ENCODE assay signal across 8 cellular contexts in the genomic region with DNA sequence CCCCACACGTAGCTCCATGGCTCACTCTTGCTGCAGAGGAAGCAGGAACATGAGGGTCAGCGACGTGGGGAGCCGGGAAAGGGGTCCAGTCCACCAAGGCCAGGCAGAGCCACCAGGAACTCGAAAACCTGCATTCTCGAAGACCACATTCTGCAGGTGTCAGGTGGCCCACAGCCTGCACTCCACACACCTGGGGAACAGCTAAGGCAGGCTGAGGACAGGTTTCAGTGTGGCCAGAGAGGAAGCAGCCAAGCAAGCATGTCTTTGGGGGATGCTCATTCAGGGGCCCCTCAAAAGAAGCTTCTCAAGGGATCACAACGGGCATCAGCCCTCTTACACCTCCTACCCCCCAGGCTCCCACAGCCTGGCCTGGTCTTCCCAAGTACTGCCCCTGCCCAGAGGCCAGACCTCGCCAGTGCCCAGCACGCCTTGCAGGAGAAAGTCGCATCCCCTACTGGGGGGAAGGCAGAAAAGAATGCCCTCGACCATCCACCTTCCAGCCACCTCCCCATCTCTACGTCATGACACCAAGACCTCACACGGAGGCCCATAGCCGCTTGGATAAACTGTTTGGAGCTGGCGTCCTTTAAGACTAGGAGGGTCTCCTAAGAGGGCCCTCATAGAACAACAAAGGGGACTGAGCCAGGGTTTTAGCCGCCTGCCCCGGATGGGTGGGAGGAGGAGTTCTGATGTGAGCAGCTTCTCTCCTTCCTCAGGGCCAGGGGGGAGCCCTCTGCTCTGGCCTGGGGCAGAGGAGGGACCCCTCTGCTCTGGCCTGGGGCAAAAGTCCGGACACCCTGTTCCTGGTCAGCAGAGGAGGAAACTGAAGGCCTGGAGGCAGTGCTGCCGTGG. TPM values are rescaled to one million over a fixed set of nuclear protein-coding genes. Genes with fewer than 3 reads are reported as not detected.
DNase-seq lines count a peak whose midpoint lies in the region; ATAC-seq and TF ChIP-seq lines count a peak whose summit lies in the region.

No MANE protein-coding gene starts in this region.

- intact Hi-C loops in left cardiac atrium (cut with DNase I) (no loop called here), mammary epithelial cell (cut with micrococcal nuclease) (no loop called here)

- in situ Hi-C loops in mammary epithelial cell (cut with MboI; ENCODE audit: low sequenced_read_pairs in 2 of 2) = no loop called here

- TF ChIP-seq CTCF in right atrium auricular region (IDR thresholded peaks at IDR 0.05) (no peak), mammary epithelial cell (conservative IDR thresholded peaks at IDR 0.05 in 1 of 2, IDR thresholded peaks at IDR 0.05 in 1 of 2; ENCODE audit: extremely low read depth in 1 of 2, insufficient read depth in 1 of 2, low read depth in 1 of 2, low read length in 2 of 2) (no peak), mesothelial cell of epicardium (IDR thresholded peaks at IDR 0.05; ENCODE audit: unreplicated experiment) (no peak)

- no peaks in the 10 kb centered on the region for H3K9me3 Mint-ChIP-seq in mesothelial cell of epicardium

- peaks cover 4% of the 10 kb centered on the region for H3K36me3 Mint-ChIP-seq in mesothelial cell of epicardium

- peak overlapping the region; percentile 95 for H3K4me2 ChIP-seq in mammary epithelial cell (ENCODE audit: insufficient read depth, low read depth, low read length)

- no peaks in the 10 kb centered on the region for H4K20me1 ChIP-seq in mammary epithelial cell (ENCODE audit: insufficient read depth, low read length)

- H3K36me3 ChIP-seq in right atrium auricular region = peaks cover 17% of the 10 kb centered on the region
- peaks cover 3% of the 10 kb centered on the region for H3K36me3 ChIP-seq in mammary epithelial cell (ENCODE audit: insufficient read depth, low read length)

- peaks cover 77% of the 10 kb centered on the region for H3K79me2 ChIP-seq in mammary epithelial cell (ENCODE audit: insufficient read depth, low read length)

- H3K27me3 ChIP-seq in right atrium auricular region (no peaks in the 10 kb centered on the region), mammary epithelial cell (ENCODE audit: insufficient read depth, low read length) (no peaks in the 10 kb centered on the region)

- H3K27me3 Mint-ChIP-seq in mesothelial cell of epicardium (ENCODE audit: low read depth) = no peaks in the 10 kb centered on the region

- no peaks in the 10 kb centered on the region for H3K9me3 ChIP-seq in right atrium auricular region
- H3K9me3 ChIP-seq in mammary epithelial cell (replicated peaks; ENCODE audit: insufficient read depth, low read length) = no peaks in the 10 kb centered on the region

- H3K4me1 ChIP-seq in right atrium auricular region (peaks cover 0 to 81% of the 10 kb centered on the region in 2 donors), mammary epithelial cell (ENCODE audit: insufficient read depth, low read length) (peaks cover 74% of the 10 kb centered on the region)

- DNase-seq in right atrium auricular region (ENCODE audit: low spot score) (no peak), left cardiac atrium (no peak), mammary epithelial cell (peak; percentile 47), mesothelial cell of epicardium (ENCODE audit: low spot score in 2 of 2, unreplicated experiment in 2 of 2) (no peak), AG20443 (ENCODE audit: low spot score) (no peak)
- no peak for DNase-seq in activated CD4-positive, CD25-positive, alpha-beta regulatory T cell (lab: John Stamatoyannopoulos, UW)

- peak overlapping the region; percentile 99 for H3K27ac Mint-ChIP-seq in mesothelial cell of epicardium

- ATAC-seq in left cardiac atrium (no peak), HG03439 (IDR thresholded peaks at IDR 0.05; ENCODE audit: unreplicated experiment) (no peak), HG03520 (IDR thresholded peaks at IDR 0.05; ENCODE audit: unreplicated experiment) (no peak)

- 26% methylated on average over 15 of the region's 19 CpGs for WGBS in mammary epithelial cell (ENCODE audit: low coverage, missing lambda C conversion rate)

- H3K9ac ChIP-seq in mammary epithelial cell (ENCODE audit: insufficient read depth, low read length) = peak overlapping the region; percentile 98

- H3K27ac ChIP-seq in right atrium auricular region (peak overlapping the region; percentile 98 to 99), mammary epithelial cell (ENCODE audit: insufficient read depth, low read depth, low read length) (peak overlapping the region; percentile 94)

- peaks cover 59% of the 10 kb centered on the region for H3K4me1 Mint-ChIP-seq in mesothelial cell of epicardium

- H2AFZ ChIP-seq in mammary epithelial cell (ENCODE audit: low read depth, low read length) = no peak overlapping the region

- dilution Hi-C loops in mammary epithelial cell (cut with HindIII; ENCODE audit: low sequenced_read_pairs) = loop anchor here (5.0 kb wide), 2 partner anchors 33 to 107 kb away; no protein-coding TSS in a partner anchor

- CTCF ChIA-PET in mammary epithelial cell (lab: Charles Lee; ENCODE audit: low non-redundant PET) = interaction anchor here (1.0 kb wide), 1 partner anchor 455 kb away, joined by 3 read pairs; no protein-coding TSS in a partner anchor

- peak overlapping the region; percentile 91 for H3K4me3 Mint-ChIP-seq in mesothelial cell of epicardium

- BruUV-seq in mammary epithelial cell (replicated peaks; lab: Mats Ljungman, UMichigan) = no TSS peak

- peak overlapping the region; percentile 81 to 82 for H3K4me3 ChIP-seq in right atrium auricular region
- H3K4me3 ChIP-seq in mammary epithelial cell (replicated peaks in 1 of 3; ENCODE audit: insufficient read depth in 1 of 3, low read depth in 2 of 3, low read length in 3 of 3) = peak overlapping the region; percentile 75 to 92 (median 77)

RNA-seq across cellular contexts. Expression of a gene that starts 2.9 kb away (rescaled TPM):
- total RNA-seq in right atrium auricular region (10 to 100 TPM; 41.8 to 78.8 TPM), left cardiac atrium (10 to 100 TPM; 69.2 to 90.5 TPM), mammary epithelial cell (100 to 1,000 TPM; 156 to 370 TPM), mesothelial cell of epicardium (261 to 264 TPM (median 261 TPM) in 3 replicates)
- polyA plus RNA-seq in mammary epithelial cell = 255 TPM
- polyA minus RNA-seq in mammary epithelial cell = 212 TPM

RNA-seq across cellular contexts. Expression of a gene that starts 41.6 kb away (rescaled TPM):
- total RNA-seq in right atrium auricular region = 10 to 100 TPM; 51.2 to 76.1 TPM
- 10 to 100 TPM; 47.2 to 60.3 TPM for total RNA-seq in left cardiac atrium
- total RNA-seq in mammary epithelial cell = 10 to 100 TPM; 26.2 to 68.5 TPM
- polyA plus RNA-seq in mammary epithelial cell = 41.1 TPM
- polyA minus RNA-seq in mammary epithelial cell = 58.2 TPM
- 61.4 to 64.0 TPM (median 62.8 TPM) in 3 replicates for total RNA-seq in mesothelial cell of epicardium
